ENCODE assay signal across 8 cellular contexts in the genomic region with DNA sequence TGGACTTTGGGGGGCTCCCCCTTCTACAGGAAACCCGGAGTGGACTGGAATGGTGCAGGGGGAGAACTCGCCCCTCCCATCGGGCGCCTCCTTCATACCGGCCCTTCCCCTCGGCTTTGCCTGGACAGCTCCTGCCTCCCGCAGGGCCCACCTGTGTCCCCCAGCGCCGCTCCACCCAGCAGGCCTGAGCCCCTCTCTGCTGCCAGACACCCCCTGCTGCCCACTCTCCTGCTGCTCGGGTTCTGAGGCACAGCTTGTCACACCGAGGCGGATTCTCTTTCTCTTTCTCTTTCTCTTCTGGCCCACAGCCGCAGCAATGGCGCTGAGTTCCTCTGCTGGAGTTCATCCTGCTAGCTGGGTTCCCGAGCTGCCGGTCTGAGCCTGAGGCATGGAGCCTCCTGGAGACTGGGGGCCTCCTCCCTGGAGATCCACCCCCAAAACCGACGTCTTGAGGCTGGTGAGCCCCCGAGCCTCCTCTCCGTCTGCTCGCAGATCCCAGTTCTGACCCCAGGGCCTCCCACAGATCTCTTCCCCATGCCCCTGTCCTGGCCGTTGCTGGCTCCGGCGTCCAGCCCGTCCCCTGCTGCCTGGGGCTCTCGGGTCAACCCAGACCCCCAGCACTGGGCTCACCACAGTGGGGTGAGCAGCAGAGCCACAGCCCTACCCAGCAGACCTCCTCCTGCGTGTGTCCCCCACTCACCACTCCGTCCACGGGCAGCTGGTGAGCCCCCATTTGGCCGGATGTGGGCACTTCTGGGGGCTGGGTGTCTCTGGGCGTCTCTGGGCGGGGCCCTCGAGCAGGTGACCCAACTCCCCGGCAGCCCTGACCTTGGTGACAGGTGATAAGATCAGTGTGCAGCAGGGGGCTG. TPM values are rescaled to one million over a fixed set of nuclear protein-coding genes. Genes with fewer than 3 reads are reported as not detected.
A peak's percentile ranks its signal among the peaks of the same experiment; 100 is the strongest.
DNase-seq lines count a peak whose midpoint lies in the region; ATAC-seq lines count a peak whose summit lies in the region.

Gene TNFRSF14 (plus strand): TSS at position 95 of the 869 bp plus-strand sequence. CDS start 294 bp downstream, at position 389.

- H3K27me3 Mint-ChIP-seq in stimulated activated naive CD8-positive, alpha-beta T cell treated with anti-CD3 and anti-CD28 coated beads, Interleukin-15, Interleukin-2, amounts not matched to agents 100 ng/mL and 50 ng/mL, for 24 hours, result no peaks in the 10 kb centered on the region

- peak within 1 kb of the TSS; percentile 91 for H3K4me3 Mint-ChIP-seq in stimulated activated naive CD8-positive, alpha-beta T cell treated with anti-CD3 and anti-CD28 coated beads, Interleukin-15, Interleukin-2, amounts not matched to agents 100 ng/mL and 50 ng/mL, for 24 hours

- ATAC-seq in GM19351 (IDR thresholded peaks at IDR 0.05; ENCODE audit: unreplicated experiment), result peak; percentile 50

- in situ Hi-C loops in KBM-7 (cut with MboI; ENCODE audit: low pct_unique_long_range_greater_than_20kb, low sequenced_read_pairs), result no loop called here

- H3K9me3 Mint-ChIP-seq in stimulated activated naive CD8-positive, alpha-beta T cell treated with anti-CD3 and anti-CD28 coated beads, Interleukin-15, Interleukin-2, amounts not matched to agents 100 ng/mL and 50 ng/mL, for 24 hours, result no peaks in the 10 kb centered on the region

- DNase-seq in Ammon's horn (ENCODE audit: low spot score), result peak; percentile 63
- peak; percentile 31 for DNase-seq in KG1 (lab: John Stamatoyannopoulos, UW)
- DNase-seq in activated CD4-positive, alpha-beta T cell treated with anti-CD3 and anti-CD28 coated beads for 4 hours, result peak; percentile 74 to 75
- DNase-seq in dermis blood vessel endothelial cell, result peak; percentile 62
- peak; percentile 53 for DNase-seq in mucosa of gallbladder (ENCODE audit: low spot score)
- no peak for DNase-seq in KBM-7

- peaks cover 11% of the 10 kb centered on the region for H3K36me3 Mint-ChIP-seq in stimulated activated naive CD8-positive, alpha-beta T cell treated with anti-CD3 and anti-CD28 coated beads, Interleukin-15, Interleukin-2, amounts not matched to agents 100 ng/mL and 50 ng/mL, for 24 hours (ENCODE audit: low read depth)

- peak within 1 kb of the TSS; percentile 96 for H3K27ac Mint-ChIP-seq in stimulated activated naive CD8-positive, alpha-beta T cell treated with anti-CD3 and anti-CD28 coated beads, Interleukin-15, Interleukin-2, amounts not matched to agents 100 ng/mL and 50 ng/mL, for 24 hours

- peaks cover 45% of the 10 kb centered on the region for H3K4me1 Mint-ChIP-seq in stimulated activated naive CD8-positive, alpha-beta T cell treated with anti-CD3 and anti-CD28 coated beads, Interleukin-15, Interleukin-2, amounts not matched to agents 100 ng/mL and 50 ng/mL, for 24 hours (ENCODE audit: low read depth)

RNA-seq across cellular contexts. Expression of gene TNFRSF14, which starts in this region (rescaled TPM):
- total RNA-seq in dermis blood vessel endothelial cell (109 and 155 TPM in 2 replicates), mucosa of gallbladder (231 TPM)
